In the genomic region with DNA sequence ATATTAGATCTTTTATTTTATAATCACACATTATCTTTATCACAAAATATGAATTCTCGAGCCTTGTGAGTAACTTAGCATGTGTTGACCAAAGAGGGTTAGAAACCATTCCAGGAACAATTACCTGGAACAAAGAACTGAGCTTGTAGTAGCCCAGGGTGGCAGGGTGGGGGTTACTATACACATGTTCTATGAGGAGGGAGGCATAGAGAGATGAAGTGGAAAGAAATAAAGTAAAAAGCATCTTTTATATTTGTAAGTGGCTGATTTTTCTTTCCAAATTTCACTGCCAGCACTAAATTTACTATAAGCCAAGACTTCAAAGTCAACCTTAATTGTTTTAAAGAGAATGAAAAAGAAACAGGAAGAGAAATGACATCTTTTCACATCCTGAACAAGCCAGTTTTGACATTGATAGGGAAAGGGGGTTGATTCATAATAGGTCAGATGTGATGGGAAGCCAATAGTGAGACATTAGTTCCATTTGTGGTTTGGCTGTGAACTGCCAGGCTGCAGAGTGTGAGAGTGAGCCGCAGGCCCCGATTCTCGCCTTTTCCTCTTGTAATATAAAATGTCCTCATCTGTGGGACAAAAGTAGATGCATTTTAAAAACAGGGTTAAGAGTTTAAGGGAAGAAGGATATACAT, we compare ENCODE assay signal across 1 cellular context.
TF ChIP-seq lines count a peak whose summit lies in the region.

No MANE protein-coding gene starts in this region.

TF ChIP-seq in HepG2, 621 proteins besides CTCF, POLR2A, EP300 and RAD21 (continued from another document):
- TF ChIP-seq ZNF670 (CRISPR knock-in tag; IDR thresholded peaks at IDR 0.05; ENCODE audit: borderline replicate concordance), result no peak
- TF ChIP-seq TRIM24 (CRISPR knock-in tag; IDR thresholded peaks at IDR 0.05), result no peak
- TF ChIP-seq, protein P1, sequence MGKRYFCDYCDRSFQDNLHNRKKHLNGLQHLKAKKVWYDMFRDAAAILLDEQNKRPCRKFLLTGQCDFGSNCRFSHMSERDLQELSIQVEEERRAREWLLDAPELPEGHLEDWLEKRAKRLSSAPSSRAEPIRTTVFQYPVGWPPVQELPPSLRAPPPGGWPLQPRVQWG (CRISPR knock-in tag; IDR thresholded peaks at IDR 0.05; ENCODE audit: borderline replicate concordance, low read depth), result no peak
- TF ChIP-seq, protein P2, sequence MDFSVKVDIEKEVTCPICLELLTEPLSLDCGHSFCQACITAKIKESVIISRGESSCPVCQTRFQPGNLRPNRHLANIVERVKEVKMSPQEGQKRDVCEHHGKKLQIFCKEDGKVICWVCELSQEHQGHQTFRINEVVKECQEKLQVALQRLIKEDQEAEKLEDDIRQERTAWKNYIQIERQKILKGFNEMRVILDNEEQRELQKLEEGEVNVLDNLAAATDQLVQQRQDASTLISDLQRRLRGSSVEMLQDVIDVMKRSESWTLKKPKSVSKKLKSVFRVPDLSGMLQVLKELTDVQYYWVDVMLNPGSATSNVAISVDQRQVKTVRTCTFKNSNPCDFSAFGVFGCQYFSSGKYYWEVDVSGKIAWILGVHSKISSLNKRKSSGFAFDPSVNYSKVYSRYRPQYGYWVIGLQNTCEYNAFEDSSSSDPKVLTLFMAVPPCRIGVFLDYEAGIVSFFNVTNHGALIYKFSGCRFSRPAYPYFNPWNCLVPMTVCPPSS (IDR thresholded peaks at IDR 0.05), result no peak
- no peak for TF ChIP-seq ZNF234 (CRISPR knock-in tag; conservative IDR thresholded peaks at IDR 0.05)
- no peak for TF ChIP-seq MLLT10 (CRISPR knock-in tag; IDR thresholded peaks at IDR 0.05)
- TF ChIP-seq, protein P3, sequence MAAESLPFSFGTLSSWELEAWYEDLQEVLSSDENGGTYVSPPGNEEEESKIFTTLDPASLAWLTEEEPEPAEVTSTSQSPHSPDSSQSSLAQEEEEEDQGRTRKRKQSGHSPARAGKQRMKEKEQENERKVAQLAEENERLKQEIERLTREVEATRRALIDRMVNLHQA (CRISPR knock-in tag; IDR thresholded peaks at IDR 0.05), result no peak
